8 cellular contexts compared by ENCODE assay signal in the genomic region with DNA sequence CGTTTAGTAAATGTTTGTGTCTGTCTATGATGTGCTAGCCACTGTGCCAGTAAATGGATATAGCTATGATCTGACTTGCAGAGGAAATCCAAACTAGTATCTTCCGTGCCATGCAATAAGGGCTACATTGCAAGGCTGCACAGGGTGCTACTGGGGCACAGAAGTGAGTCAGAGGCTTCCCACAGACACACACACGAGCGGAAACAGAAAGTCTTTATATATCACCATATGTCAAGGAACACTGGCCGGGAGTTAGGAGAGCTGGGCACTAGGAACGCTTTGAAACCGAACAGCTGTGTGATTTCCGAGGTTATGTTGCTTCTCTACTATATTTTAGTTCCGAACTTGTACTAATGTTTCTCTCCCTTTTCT. TPM values are rescaled to one million over a fixed set of nuclear protein-coding genes. Genes with fewer than 3 reads are reported as not detected.
A peak's percentile ranks its signal among the peaks of the same experiment; 100 is the strongest.
DNase-seq lines count a peak whose midpoint lies in the region; ATAC-seq and TF ChIP-seq lines count a peak whose summit lies in the region.
"Not testable (repeated sequence)": the region's sequence is repeated elsewhere in the genome, so short reads cannot be mapped to it uniquely, and the experiment has no call there.

No MANE protein-coding gene starts in this region.

- peak overlapping the region; percentile 89 for H3K27ac ChIP-seq in ACC112 (ENCODE audit: low read depth, low read length)
- peak overlapping the region; percentile 72 for H3K27ac ChIP-seq in PC-3 (ENCODE audit: low read length)
- peak overlapping the region; percentile 55 for H3K27ac ChIP-seq in caudate nucleus (ENCODE audit: low read depth, low read length)
- peak overlapping the region; percentile 63 to 96 (median 92) for H3K27ac ChIP-seq in heart right ventricle

- not testable (repeated sequence) for H3F3A ChIP-seq in PC-3 (ENCODE audit: low read length, unreplicated experiment)

- not testable (repeated sequence) for H3K27me3 ChIP-seq in ACC112 (ENCODE audit: insufficient read depth, low read length); H7 (ENCODE audit: control insufficient read depth, insufficient read depth, low read length); PC-3 (ENCODE audit: low read length); heart right ventricle

- H2AFZ ChIP-seq in ACC112 (ENCODE audit: low read length, unreplicated experiment) (peak overlapping the region; percentile 43), PC-3 (ENCODE audit: low read length) (peak overlapping the region; percentile 73)

- H3K36me3 ChIP-seq in ACC112 (ENCODE audit: insufficient read depth, low read length) = peaks cover 10% of the 10 kb centered on the region
- H3K36me3 ChIP-seq in H7 (replicated peaks; ENCODE audit: control insufficient read depth, insufficient read depth, low read length) = not testable (repeated sequence)
- H3K36me3 ChIP-seq in PC-3 (ENCODE audit: low read depth, low read length) = peaks cover 40% of the 10 kb centered on the region
- peaks cover 0 to 63% (median 24%) of the 10 kb centered on the region in 9 donors for H3K36me3 ChIP-seq in heart right ventricle

- not testable (repeated sequence) for H3K9me3 ChIP-seq in PC-3 (ENCODE audit: low read length); heart right ventricle

- WGBS in heart right ventricle, 2 donors = 0 to 1% methylated on average over 9 of the region's 9 CpGs

- POLR2A ChIA-PET in PC-3 (lab: Charles Lee; ENCODE audit: unreplicated experiment) = interaction anchor here (1.0 to 1.4 kb wide), 4 partner anchors 14 to 102 kb away, joined by 8 to 51 read pairs (median 16); partner anchors contain the start of gene SEC24C
- POLR2A ChIA-PET in naive thymus-derived CD8-positive, alpha-beta T cell (lab: Charles Lee) = interaction anchor here (0.6 to 5.3 kb wide), 8 partner anchors 13 to 318 kb away, joined by 3 to 50 read pairs (median 4); partner anchors contain the start of genes PPP3CB, SEC24C and ZSWIM8

- peak; percentile 18 for ATAC-seq in PC-3
- ATAC-seq in heart right ventricle = not testable (repeated sequence)
- peak; percentile 13 to 14 for ATAC-seq in naive thymus-derived CD8-positive, alpha-beta T cell

- peak overlapping the region; percentile 94 to 100 (median 98) for H3K4me3 Mint-ChIP-seq in naive thymus-derived CD8-positive, alpha-beta T cell

- H3K4me1 Mint-ChIP-seq in naive thymus-derived CD8-positive, alpha-beta T cell = peaks cover 9 to 24% (median 15%) of the 10 kb centered on the region in 4 donors

- TSS peak; percentile 84 for BruUV-seq in PC-3 (replicated peaks; lab: Mats Ljungman, UMichigan)

- DNase-seq in H7, PC-3, heart right ventricle: not testable (repeated sequence)
- DNase-seq in activated CD8-positive, alpha-beta memory T cell treated with anti-CD3 and anti-CD28 coated beads, Interleukin-2, amount 50 U/mL, for 24 hours (ENCODE audit: extremely low read depth) = peak; percentile 23
- peak in 2 of 61 donors; percentile 41 for DNase-seq in caudate nucleus (lab: John Stamatoyannopoulos, UW)
- DNase-seq in naive thymus-derived CD8-positive, alpha-beta T cell = peak in 3 of 10 donors; percentile 10 to 30 (median 19)
- DNase-seq in stimulated activated CD4-positive, alpha-beta T cell treated with anti-CD3 and anti-CD28 coated beads, TNF-alpha, amount 100 ng/mL, for 1 hour (ENCODE audit: low read depth in 3 of 3, low spot score in 1 of 3) = peak in 2 of 3 donors; percentile 4 to 6

- not testable (repeated sequence) for H3K9me3 Mint-ChIP-seq in naive thymus-derived CD8-positive, alpha-beta T cell

- peak overlapping the region; percentile 80 for H3K9ac ChIP-seq in PC-3 (ENCODE audit: low read length)

- intact Hi-C loops in PC-3 (cut with micrococcal nuclease) = loop anchor here (1.0 to 2.0 kb wide), 5 partner anchors 12 to 76 kb away; partner anchors contain the start of gene ZSWIM8
- intact Hi-C loops in heart right ventricle (cut with DNase I) = loop anchor here in 3 of 10 donors (5.0 kb wide), 2 partner anchors 77 to 82 kb away; no protein-coding TSS in a partner anchor

- CTCF ChIA-PET in PC-3 (lab: Charles Lee) = interaction anchor here (0.7 kb wide), 1 partner anchor 76 kb away, joined by 4 read pairs; no protein-coding TSS in a partner anchor

- H3K4me3 ChIP-seq in ACC112 (ENCODE audit: low read depth, low read length) (peak overlapping the region; percentile 92), H7 (ENCODE audit: insufficient read depth, low read depth, low read length) (peak overlapping the region; percentile 80), PC-3 (ENCODE audit: low read length) (peak overlapping the region; percentile 69), heart right ventricle (peak overlapping the region; percentile 62 to 97 (median 82))

- not testable (repeated sequence) for H3K4me1 ChIP-seq in ACC112 (ENCODE audit: control insufficient read depth, insufficient read depth, low read length, unreplicated experiment); PC-3 (ENCODE audit: insufficient read depth, low read length)
- H3K4me1 ChIP-seq in heart right ventricle = peaks cover 7 to 52% (median 28%) of the 10 kb centered on the region in 9 donors

- H3K27me3 Mint-ChIP-seq in naive thymus-derived CD8-positive, alpha-beta T cell = not testable (repeated sequence)

- peak overlapping the region; percentile 94 to 99 (median 97) for H3K27ac Mint-ChIP-seq in naive thymus-derived CD8-positive, alpha-beta T cell

- not testable (repeated sequence) for H3K9me2 ChIP-seq in PC-3 (replicated peaks; ENCODE audit: low read length)

- not testable (repeated sequence) for H4K20me1 ChIP-seq in PC-3 (ENCODE audit: low read length)

- H3K4me2 ChIP-seq in PC-3 (ENCODE audit: low read length) = peak overlapping the region; percentile 81

- not testable (repeated sequence) for TF ChIP-seq CTCF in PC-3 (conservative IDR thresholded peaks at IDR 0.05; ENCODE audit: low read depth, low read length); heart right ventricle (IDR thresholded peaks at IDR 0.05)

- peaks cover 0 to 24% (median 8%) of the 10 kb centered on the region in 3 donors for H3K36me3 Mint-ChIP-seq in naive thymus-derived CD8-positive, alpha-beta T cell

- peaks cover 31% of the 10 kb centered on the region for H3K79me2 ChIP-seq in ACC112 (ENCODE audit: control insufficient read depth, insufficient read depth, low read length, unreplicated experiment)
- H3K79me2 ChIP-seq in PC-3 (ENCODE audit: low read length) = peaks cover 52% of the 10 kb centered on the region

RNA-seq across cellular contexts. Expression of gene SEC24C, which starts 14.4 kb away (rescaled TPM):
- total RNA-seq in H7 (2014; rRNA removed; shearing (Covaris generic)) = 76.2 and 84.2 TPM in 2 replicates
- total RNA-seq in PC-3 (2014; rRNA removed) = 285 and 325 TPM in 2 replicates
- 10 to 100 TPM; 44.5 to 59.7 (median 51.5) TPM for total RNA-seq in heart right ventricle
- 10 to 100 TPM; 33.4 to 34.6 TPM for polyA plus RNA-seq in heart right ventricle
- 10 to 100 TPM; 72.2 to 72.7 TPM for total RNA-seq in naive thymus-derived CD8-positive, alpha-beta T cell
- 10 to 100 TPM; 18.9 to 33.5 (median 25.9) TPM for polyA plus RNA-seq in naive thymus-derived CD8-positive, alpha-beta T cell

RNA-seq across cellular contexts. Expression of gene AGAP5, which starts 31.9 kb away (rescaled TPM):
- total RNA-seq in H7 (2014; rRNA removed; shearing (Covaris generic)) = 4.4 and 6.0 TPM in 2 replicates
- total RNA-seq in PC-3 (2014; rRNA removed) = 15.0 and 18.2 TPM in 2 replicates
- total RNA-seq in heart right ventricle = 1 to 10 TPM; 2.4 to 4.2 (median 3.4) TPM
- 10 to 100 TPM in 1 of 2 donors, 1 to 10 TPM in 1; 1.8 to 15.1 TPM for polyA plus RNA-seq in heart right ventricle
- total RNA-seq in naive thymus-derived CD8-positive, alpha-beta T cell = 10 to 100 TPM; 10.5 to 13.2 TPM
- polyA plus RNA-seq in naive thymus-derived CD8-positive, alpha-beta T cell = under 1 TPM in 2 of 3 donors, not detected in 1; 0.19 to 0.30 TPM

RNA-seq across cellular contexts. Expression of gene CHCHD1, which starts 52.1 kb away (rescaled TPM):
- 82.7 and 91.4 TPM in 2 replicates for total RNA-seq in H7 (2014; rRNA removed; shearing (Covaris generic))
- total RNA-seq in PC-3 (2014; rRNA removed) = 199 and 238 TPM in 2 replicates
- 10 to 100 TPM; 18.6 to 31.4 (median 21.5) TPM for total RNA-seq in heart right ventricle
- polyA plus RNA-seq in heart right ventricle = 10 to 100 TPM; 48.2 to 82.1 TPM
- 10 to 100 TPM; 19.9 to 22.1 TPM for total RNA-seq in naive thymus-derived CD8-positive, alpha-beta T cell
- polyA plus RNA-seq in naive thymus-derived CD8-positive, alpha-beta T cell = 10 to 100 TPM; 32.2 to 44.6 (median 37.9) TPM

RNA-seq across cellular contexts. Expression of gene ZSWIM8, which starts 55.6 kb away (rescaled TPM):
- total RNA-seq in H7 (2014; rRNA removed; shearing (Covaris generic)) = 21.8 and 59.8 TPM in 2 replicates
- total RNA-seq in PC-3 (2014; rRNA removed) = 152 and 173 TPM in 2 replicates
- total RNA-seq in heart right ventricle = 10 to 100 TPM; 35.2 to 72.5 (median 43.5) TPM
- polyA plus RNA-seq in heart right ventricle = 100 to 1,000 TPM in 1 of 2 donors, 10 to 100 TPM in 1; 64.1 to 139 TPM
- 10 to 100 TPM; 79.0 to 79.9 TPM for total RNA-seq in naive thymus-derived CD8-positive, alpha-beta T cell
- polyA plus RNA-seq in naive thymus-derived CD8-positive, alpha-beta T cell = 10 to 100 TPM; 12.3 to 18.5 (median 13.4) TPM
